Comparison of ENCODE assay signal across 2 cellular contexts in genomic region chr14:69374235-69374634, GRCh38.
TF ChIP-seq lines count a peak whose summit lies in the region.

No MANE protein-coding gene starts in this region.

TF ChIP-seq in GM12878, 131 proteins besides CTCF, POLR2A, EP300 and RAD21 (continued from another document):
- TF ChIP-seq SPI1 (IDR thresholded peaks at IDR 0.05; ENCODE audit: borderline replicate concordance, insufficient read depth, low read depth, low read length) (no peak), FOXK2 (IDR thresholded peaks at IDR 0.05) (no peak), TCF3 (IDR thresholded peaks at IDR 0.05; ENCODE audit: borderline replicate concordance, insufficient read depth, low read depth, low read length) (no peak), ZNF274 (IDR thresholded peaks at IDR 0.05; ENCODE audit: insufficient read depth, insufficient read length) (no peak), CHD1 (IDR thresholded peaks at IDR 0.05; ENCODE audit: low read depth, low read length) (no peak), MYC (IDR thresholded peaks at IDR 0.05; ENCODE audit: insufficient read depth, insufficient read length, insufficient replicate concordance, low read length, severe bottlenecking) (no peak), E4F1 (IDR thresholded peaks at IDR 0.05; ENCODE audit: borderline replicate concordance, partially characterized antibody) (no peak), ATF7 (IDR thresholded peaks at IDR 0.05; ENCODE audit: low read depth) (no peak), IRF4 (IDR thresholded peaks at IDR 0.05; ENCODE audit: low read depth, low read length) (no peak), SMAD1 (IDR thresholded peaks at IDR 0.05; ENCODE audit: low read depth, partially characterized antibody) (no peak), ETV6 (conservative IDR thresholded peaks at IDR 0.05 in 1 of 2, IDR thresholded peaks at IDR 0.05 in 1 of 2; ENCODE audit: borderline replicate concordance in 1 of 2, low read depth in 1 of 2) (no peak), MYB (IDR thresholded peaks at IDR 0.05; ENCODE audit: borderline replicate concordance, low read depth, low read length) (no peak), USF1 (IDR thresholded peaks at IDR 0.05; ENCODE audit: borderline replicate concordance, extremely low read length, insufficient read depth, low read depth, low read length) (no peak), LARP7 (IDR thresholded peaks at IDR 0.05) (no peak)
TF ChIP-seq in GM12878: peak in this region for 0.

TF ChIP-seq in GM23338, 12 proteins besides CTCF, POLR2A, EP300 and RAD21 (continued from another document):
- TF ChIP-seq JUNB (IDR thresholded peaks at IDR 0.05; ENCODE audit: unreplicated experiment) (no peak), ZNF114 (CRISPR knock-in tag; IDR thresholded peaks at IDR 0.05) (no peak), ZNF462 (CRISPR knock-in tag; IDR thresholded peaks at IDR 0.05) (no peak), POLR2AphosphoS5 (IDR thresholded peaks at IDR 0.05; ENCODE audit: low read depth) (no peak), EZH2phosphoT487 (IDR thresholded peaks at IDR 0.05; ENCODE audit: unreplicated experiment) (no peak), ETS1 (IDR thresholded peaks at IDR 0.05) (no peak), EZH2 (IDR thresholded peaks at IDR 0.05; ENCODE audit: low read depth, unreplicated experiment) (no peak), STAT1 (IDR thresholded peaks at IDR 0.05; ENCODE audit: unreplicated experiment) (no peak), ZNF331 (CRISPR knock-in tag; IDR thresholded peaks at IDR 0.05; ENCODE audit: low read depth) (no peak), NANOG (IDR thresholded peaks at IDR 0.05; ENCODE audit: borderline replicate concordance) (no peak)
- TF ChIP-seq, protein P1, sequence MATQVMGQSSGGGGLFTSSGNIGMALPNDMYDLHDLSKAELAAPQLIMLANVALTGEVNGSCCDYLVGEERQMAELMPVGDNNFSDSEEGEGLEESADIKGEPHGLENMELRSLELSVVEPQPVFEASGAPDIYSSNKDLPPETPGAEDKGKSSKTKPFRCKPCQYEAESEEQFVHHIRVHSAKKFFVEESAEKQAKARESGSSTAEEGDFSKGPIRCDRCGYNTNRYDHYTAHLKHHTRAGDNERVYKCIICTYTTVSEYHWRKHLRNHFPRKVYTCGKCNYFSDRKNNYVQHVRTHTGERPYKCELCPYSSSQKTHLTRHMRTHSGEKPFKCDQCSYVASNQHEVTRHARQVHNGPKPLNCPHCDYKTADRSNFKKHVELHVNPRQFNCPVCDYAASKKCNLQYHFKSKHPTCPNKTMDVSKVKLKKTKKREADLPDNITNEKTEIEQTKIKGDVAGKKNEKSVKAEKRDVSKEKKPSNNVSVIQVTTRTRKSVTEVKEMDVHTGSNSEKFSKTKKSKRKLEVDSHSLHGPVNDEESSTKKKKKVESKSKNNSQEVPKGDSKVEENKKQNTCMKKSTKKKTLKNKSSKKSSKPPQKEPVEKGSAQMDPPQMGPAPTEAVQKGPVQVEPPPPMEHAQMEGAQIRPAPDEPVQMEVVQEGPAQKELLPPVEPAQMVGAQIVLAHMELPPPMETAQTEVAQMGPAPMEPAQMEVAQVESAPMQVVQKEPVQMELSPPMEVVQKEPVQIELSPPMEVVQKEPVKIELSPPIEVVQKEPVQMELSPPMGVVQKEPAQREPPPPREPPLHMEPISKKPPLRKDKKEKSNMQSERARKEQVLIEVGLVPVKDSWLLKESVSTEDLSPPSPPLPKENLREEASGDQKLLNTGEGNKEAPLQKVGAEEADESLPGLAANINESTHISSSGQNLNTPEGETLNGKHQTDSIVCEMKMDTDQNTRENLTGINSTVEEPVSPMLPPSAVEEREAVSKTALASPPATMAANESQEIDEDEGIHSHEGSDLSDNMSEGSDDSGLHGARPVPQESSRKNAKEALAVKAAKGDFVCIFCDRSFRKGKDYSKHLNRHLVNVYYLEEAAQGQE (IDR thresholded peaks at IDR 0.05; ENCODE audit: unreplicated experiment) = no peak
